ENCODE assay signal across 8 cellular contexts in genomic region chr12:29164477-29165163, GRCh38. TPM values are rescaled to one million over a fixed set of nuclear protein-coding genes. Genes with fewer than 3 reads are reported as not detected.
DNase-seq lines count a peak whose midpoint lies in the region; ATAC-seq and TF ChIP-seq lines count a peak whose summit lies in the region.

No MANE protein-coding gene starts in this region.

- H3K79me2 ChIP-seq in neural progenitor cell (ENCODE audit: low read depth): no peaks in the 10 kb centered on the region

- DNase-seq in DMS53 (lab: John Stamatoyannopoulos, UW) (peak; percentile 97), GM20000 (ENCODE audit: low spot score) (peak; percentile 76), left colon (no peak), neural progenitor cell (ENCODE audit: low spot score) (no peak)
- no peak for DNase-seq in activated naive CD8-positive, alpha-beta T cell treated with anti-CD3 and anti-CD28 coated beads, Interleukin-2, amount 50 U/mL, for 24 hours
- DNase-seq in activated T-helper 2 cell treated with anti-CD3 and anti-CD28 coated beads, Interferon-gamma antibody, Interleukin-2, Interleukin-4, amounts not matched to agents 10 μg/mL and 5 μg/mL and 100 μg/mL, durations not matched to agents 14 hours and 24 hours and 36 hours (ENCODE audit: low spot score): no peak
- no peak for DNase-seq in NK-92 treated with Interleukin-12 subunit alpha and Interleukin-12 subunit beta, amount 100 ng/mL, for 24 hours (lab: John Stamatoyannopoulos, UW)

- peaks cover 28% of the 10 kb centered on the region for H3K4me1 Mint-ChIP-seq in activated naive CD8-positive, alpha-beta T cell treated with anti-CD3 and anti-CD28 coated beads, Interleukin-2, amount 50 U/mL, for 24 hours
- H3K4me1 Mint-ChIP-seq in activated T-helper 2 cell treated with anti-CD3 and anti-CD28 coated beads, Interferon-gamma antibody, Interleukin-2, Interleukin-4, amounts not matched to agents 10 μg/mL and 5 μg/mL and 100 μg/mL, durations not matched to agents 14 hours and 24 hours and 36 hours (ENCODE audit: low read depth): peaks cover 16% of the 10 kb centered on the region
- no peaks in the 10 kb centered on the region for H3K4me1 Mint-ChIP-seq in neural progenitor cell

- TF ChIP-seq CTCF in GM20000 (IDR thresholded peaks at IDR 0.05; ENCODE audit: extremely low read depth, missing control alignments): no peak
- TF ChIP-seq CTCF in neural progenitor cell (IDR thresholded peaks at IDR 0.05): no peak

- ATAC-seq in HG03520 (IDR thresholded peaks at IDR 0.05; ENCODE audit: unreplicated experiment) (peak; percentile 100), left colon (peak; percentile 86)
- peak; percentile 67 for ATAC-seq in activated naive CD8-positive, alpha-beta T cell treated with anti-CD3 and anti-CD28 coated beads, Interleukin-2, amount 50 U/mL, for 24 hours

- H2AFZ ChIP-seq in neural progenitor cell (replicated peaks): no peak overlapping the region

- H3K9me3 ChIP-seq in neural progenitor cell (ENCODE audit: low read depth): no peaks in the 10 kb centered on the region

- H3K9me3 Mint-ChIP-seq in activated naive CD8-positive, alpha-beta T cell treated with anti-CD3 and anti-CD28 coated beads, Interleukin-2, amount 50 U/mL, for 24 hours: peaks cover 5% of the 10 kb centered on the region
- peaks cover 7% of the 10 kb centered on the region for H3K9me3 Mint-ChIP-seq in activated T-helper 2 cell treated with anti-CD3 and anti-CD28 coated beads, Interferon-gamma antibody, Interleukin-2, Interleukin-4, amounts not matched to agents 10 μg/mL and 5 μg/mL and 100 μg/mL, durations not matched to agents 14 hours and 24 hours and 36 hours
- no peaks in the 10 kb centered on the region for H3K9me3 Mint-ChIP-seq in neural progenitor cell

- no peaks in the 10 kb centered on the region for H3K36me3 ChIP-seq in neural progenitor cell

- H3K4me1 ChIP-seq in neural progenitor cell: no peaks in the 10 kb centered on the region

- no peak overlapping the region for H3K4me3 ChIP-seq in neural progenitor cell

- H3K4me2 ChIP-seq in neural progenitor cell: no peak overlapping the region

- H3K9ac ChIP-seq in neural progenitor cell: no peak overlapping the region

- H3K4me3 Mint-ChIP-seq in activated naive CD8-positive, alpha-beta T cell treated with anti-CD3 and anti-CD28 coated beads, Interleukin-2, amount 50 U/mL, for 24 hours: no peak overlapping the region
- no peak overlapping the region for H3K4me3 Mint-ChIP-seq in activated T-helper 2 cell treated with anti-CD3 and anti-CD28 coated beads, Interferon-gamma antibody, Interleukin-2, Interleukin-4, amounts not matched to agents 10 μg/mL and 5 μg/mL and 100 μg/mL, durations not matched to agents 14 hours and 24 hours and 36 hours (ENCODE audit: low read depth)
- H3K4me3 Mint-ChIP-seq in neural progenitor cell: no peak overlapping the region

- H3K36me3 Mint-ChIP-seq in activated naive CD8-positive, alpha-beta T cell treated with anti-CD3 and anti-CD28 coated beads, Interleukin-2, amount 50 U/mL, for 24 hours (ENCODE audit: low read depth): peaks cover 2% of the 10 kb centered on the region
- H3K36me3 Mint-ChIP-seq in activated T-helper 2 cell treated with anti-CD3 and anti-CD28 coated beads, Interferon-gamma antibody, Interleukin-2, Interleukin-4, amounts not matched to agents 10 μg/mL and 5 μg/mL and 100 μg/mL, durations not matched to agents 14 hours and 24 hours and 36 hours (ENCODE audit: low read depth): no peaks in the 10 kb centered on the region
- no peaks in the 10 kb centered on the region for H3K36me3 Mint-ChIP-seq in neural progenitor cell

- intact Hi-C loops in left colon (cut with DNase I, micrococcal nuclease): no loop called here
- intact Hi-C loops in activated T-helper 2 cell treated with anti-CD3 and anti-CD28 coated beads, Interferon-gamma antibody, Interleukin-2, Interleukin-4, amounts not matched to agents 10 μg/mL and 5 μg/mL and 100 μg/mL, durations not matched to agents 14 hours and 24 hours and 36 hours (cut with micrococcal nuclease): no loop called here

- no peaks in the 10 kb centered on the region for H3F3A ChIP-seq in neural progenitor cell (ENCODE audit: low read depth)

- H3K27ac ChIP-seq in neural progenitor cell: no peak overlapping the region

- no peaks in the 10 kb centered on the region for H4K20me1 ChIP-seq in neural progenitor cell (ENCODE audit: low read depth)

- H3K27me3 Mint-ChIP-seq in activated naive CD8-positive, alpha-beta T cell treated with anti-CD3 and anti-CD28 coated beads, Interleukin-2, amount 50 U/mL, for 24 hours: no peaks in the 10 kb centered on the region
- peaks cover 14% of the 10 kb centered on the region for H3K27me3 Mint-ChIP-seq in activated T-helper 2 cell treated with anti-CD3 and anti-CD28 coated beads, Interferon-gamma antibody, Interleukin-2, Interleukin-4, amounts not matched to agents 10 μg/mL and 5 μg/mL and 100 μg/mL, durations not matched to agents 14 hours and 24 hours and 36 hours (ENCODE audit: low read depth)
- H3K27me3 Mint-ChIP-seq in neural progenitor cell (ENCODE audit: insufficient read depth, low read depth): peaks cover 2% of the 10 kb centered on the region

- no peak overlapping the region for H3K27ac Mint-ChIP-seq in activated naive CD8-positive, alpha-beta T cell treated with anti-CD3 and anti-CD28 coated beads, Interleukin-2, amount 50 U/mL, for 24 hours
- no peak overlapping the region for H3K27ac Mint-ChIP-seq in activated T-helper 2 cell treated with anti-CD3 and anti-CD28 coated beads, Interferon-gamma antibody, Interleukin-2, Interleukin-4, amounts not matched to agents 10 μg/mL and 5 μg/mL and 100 μg/mL, durations not matched to agents 14 hours and 24 hours and 36 hours
- no peak overlapping the region for H3K27ac Mint-ChIP-seq in neural progenitor cell

- H3K27me3 ChIP-seq in neural progenitor cell: no peaks in the 10 kb centered on the region

RNA-seq across cellular contexts. Expression of gene FAR2, which starts 15.5 kb away (rescaled TPM):
- total RNA-seq in left colon (10 to 100 TPM; 72.8 to 73.2 TPM), neural progenitor cell (ENCODE audit: low replicate concordance) (13.3 and 19.5 TPM in 2 replicates)
- total RNA-seq in activated T-helper 2 cell treated with anti-CD3 and anti-CD28 coated beads, Interferon-gamma antibody, Interleukin-2, Interleukin-4, amounts not matched to agents 10 μg/mL and 5 μg/mL and 100 μg/mL, durations not matched to agents 14 hours and 24 hours and 36 hours: 3.8 and 4.3 TPM in 2 replicates

Comparison
In these comparisons a context has a peak if more than half of its experiments do, and no peak if none do; other contexts are left out.
1. DNase-seq: peak in DMS53 (single experiment) and GM20000 (single experiment); none in activated naive CD8-positive, alpha-beta T cell treated with anti-CD3 and anti-CD28 coated beads, Interleukin-2, amount 50 U/mL, for 24 hours (single experiment), left colon (0 of 2), activated T-helper 2 cell treated with anti-CD3 and anti-CD28 coated beads, Interferon-gamma antibody, Interleukin-2, Interleukin-4, amounts not matched to agents 10 μg/mL and 5 μg/mL and 100 μg/mL, durations not matched to agents 14 hours and 24 hours and 36 hours (single experiment), neural progenitor cell (single experiment) and NK-92 treated with Interleukin-12 subunit alpha and Interleukin-12 subunit beta, amount 100 ng/mL, for 24 hours (single experiment).
2. Peak in every context shown above with its lines, with median percentiles within 50 percentile points of each other: ATAC-seq.